In genomic region chr19:18559685-18560084, GRCh38 we compare ENCODE assay signal across 1 cellular context.
TF ChIP-seq lines count a peak whose summit lies in the region.

No MANE protein-coding gene starts in this region.

TF ChIP-seq in K562, 482 proteins besides CTCF, POLR2A, EP300 and RAD21:
- TF ChIP-seq ZNF512 (tag; IDR thresholded peaks at IDR 0.05) (0 out of 2 replicates have a peak, but pooled peaks have one; percentile 47), GTF2A2 (tag; IDR thresholded peaks at IDR 0.05) (no peak)
